In the genomic region with DNA sequence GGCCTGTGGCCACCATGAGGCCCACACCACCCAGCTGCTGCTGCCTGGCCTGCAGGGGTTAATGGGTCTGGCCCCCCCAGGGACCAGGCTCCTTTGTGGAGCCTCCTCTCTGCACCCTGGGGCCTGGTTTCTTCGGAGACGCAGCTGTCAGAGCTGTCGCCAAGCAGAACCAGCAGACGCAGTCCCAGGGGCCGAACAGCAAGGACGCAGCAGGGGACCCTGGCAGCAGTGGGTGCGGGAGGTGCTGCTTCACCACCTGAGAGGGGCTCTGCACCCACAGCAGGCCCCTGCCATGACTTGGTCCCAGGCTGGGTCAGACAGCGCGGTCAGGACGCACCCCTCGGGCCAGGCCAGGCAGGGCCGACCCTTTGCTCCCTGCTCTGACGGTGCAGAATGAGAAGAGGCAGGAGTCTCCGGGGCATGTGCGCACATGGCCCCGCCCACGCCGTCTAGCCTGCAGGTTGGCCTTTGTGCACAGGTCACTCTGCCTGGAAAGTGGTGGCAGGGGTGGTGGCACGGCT, we compare ENCODE assay signal across 3 cellular contexts.
TF ChIP-seq lines count a peak whose summit lies in the region.

No MANE protein-coding gene starts in this region.

TF ChIP-seq in SK-N-SH, 30 proteins besides CTCF, POLR2A, EP300 and RAD21 (continued from another document):
- TF ChIP-seq, protein P1, sequence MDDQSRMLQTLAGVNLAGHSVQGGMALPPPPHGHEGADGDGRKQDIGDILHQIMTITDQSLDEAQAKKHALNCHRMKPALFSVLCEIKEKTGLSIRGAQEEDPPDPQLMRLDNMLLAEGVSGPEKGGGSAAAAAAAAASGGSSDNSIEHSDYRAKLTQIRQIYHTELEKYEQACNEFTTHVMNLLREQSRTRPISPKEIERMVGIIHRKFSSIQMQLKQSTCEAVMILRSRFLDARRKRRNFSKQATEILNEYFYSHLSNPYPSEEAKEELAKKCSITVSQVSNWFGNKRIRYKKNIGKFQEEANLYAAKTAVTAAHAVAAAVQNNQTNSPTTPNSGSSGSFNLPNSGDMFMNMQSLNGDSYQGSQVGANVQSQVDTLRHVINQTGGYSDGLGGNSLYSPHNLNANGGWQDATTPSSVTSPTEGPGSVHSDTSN (IDR thresholded peaks at IDR 0.05): no peak
- TF ChIP-seq, protein P2, sequence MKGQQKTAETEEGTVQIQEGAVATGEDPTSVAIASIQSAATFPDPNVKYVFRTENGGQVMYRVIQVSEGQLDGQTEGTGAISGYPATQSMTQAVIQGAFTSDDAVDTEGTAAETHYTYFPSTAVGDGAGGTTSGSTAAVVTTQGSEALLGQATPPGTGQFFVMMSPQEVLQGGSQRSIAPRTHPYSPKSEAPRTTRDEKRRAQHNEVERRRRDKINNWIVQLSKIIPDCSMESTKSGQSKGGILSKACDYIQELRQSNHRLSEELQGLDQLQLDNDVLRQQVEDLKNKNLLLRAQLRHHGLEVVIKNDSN (IDR thresholded peaks at IDR 0.05; ENCODE audit: borderline replicate concordance, low read depth): no peak
- TF ChIP-seq FOSL2 (IDR thresholded peaks at IDR 0.05; ENCODE audit: borderline replicate concordance, low read depth) (no peak), RXRA (IDR thresholded peaks at IDR 0.05; ENCODE audit: borderline replicate concordance, low read depth) (no peak), MXI1 (IDR thresholded peaks at IDR 0.05; ENCODE audit: low read depth, low read length) (no peak), TAF1 (IDR thresholded peaks at IDR 0.05; ENCODE audit: borderline replicate concordance, low read depth, low read length) (no peak), SMC3 (IDR thresholded peaks at IDR 0.05; ENCODE audit: low read depth, low read length) (no peak), SIN3A (IDR thresholded peaks at IDR 0.05; ENCODE audit: borderline replicate concordance, low read depth, low read length) (no peak), FOXJ3 (CRISPR knock-in tag; IDR thresholded peaks at IDR 0.05) (no peak), NFIC (IDR thresholded peaks at IDR 0.05; ENCODE audit: borderline replicate concordance) (no peak), RFX5 (IDR thresholded peaks at IDR 0.05; ENCODE audit: low read length) (no peak), TCF12 (IDR thresholded peaks at IDR 0.05) (no peak), ELF1 (IDR thresholded peaks at IDR 0.05) (no peak), JUND (IDR thresholded peaks at IDR 0.05) (no peak), TEAD4 (IDR thresholded peaks at IDR 0.05; ENCODE audit: borderline replicate concordance, insufficient read depth) (no peak)
- TF ChIP-seq, protein P3, sequence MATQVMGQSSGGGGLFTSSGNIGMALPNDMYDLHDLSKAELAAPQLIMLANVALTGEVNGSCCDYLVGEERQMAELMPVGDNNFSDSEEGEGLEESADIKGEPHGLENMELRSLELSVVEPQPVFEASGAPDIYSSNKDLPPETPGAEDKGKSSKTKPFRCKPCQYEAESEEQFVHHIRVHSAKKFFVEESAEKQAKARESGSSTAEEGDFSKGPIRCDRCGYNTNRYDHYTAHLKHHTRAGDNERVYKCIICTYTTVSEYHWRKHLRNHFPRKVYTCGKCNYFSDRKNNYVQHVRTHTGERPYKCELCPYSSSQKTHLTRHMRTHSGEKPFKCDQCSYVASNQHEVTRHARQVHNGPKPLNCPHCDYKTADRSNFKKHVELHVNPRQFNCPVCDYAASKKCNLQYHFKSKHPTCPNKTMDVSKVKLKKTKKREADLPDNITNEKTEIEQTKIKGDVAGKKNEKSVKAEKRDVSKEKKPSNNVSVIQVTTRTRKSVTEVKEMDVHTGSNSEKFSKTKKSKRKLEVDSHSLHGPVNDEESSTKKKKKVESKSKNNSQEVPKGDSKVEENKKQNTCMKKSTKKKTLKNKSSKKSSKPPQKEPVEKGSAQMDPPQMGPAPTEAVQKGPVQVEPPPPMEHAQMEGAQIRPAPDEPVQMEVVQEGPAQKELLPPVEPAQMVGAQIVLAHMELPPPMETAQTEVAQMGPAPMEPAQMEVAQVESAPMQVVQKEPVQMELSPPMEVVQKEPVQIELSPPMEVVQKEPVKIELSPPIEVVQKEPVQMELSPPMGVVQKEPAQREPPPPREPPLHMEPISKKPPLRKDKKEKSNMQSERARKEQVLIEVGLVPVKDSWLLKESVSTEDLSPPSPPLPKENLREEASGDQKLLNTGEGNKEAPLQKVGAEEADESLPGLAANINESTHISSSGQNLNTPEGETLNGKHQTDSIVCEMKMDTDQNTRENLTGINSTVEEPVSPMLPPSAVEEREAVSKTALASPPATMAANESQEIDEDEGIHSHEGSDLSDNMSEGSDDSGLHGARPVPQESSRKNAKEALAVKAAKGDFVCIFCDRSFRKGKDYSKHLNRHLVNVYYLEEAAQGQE (IDR thresholded peaks at IDR 0.05; ENCODE audit: low read depth, low read length): no peak
TF ChIP-seq in SK-N-SH: peak in this region for 0.

TF ChIP-seq in SK-N-SH treated with all-trans-retinoic acid at 6 μM for 48 hours, 23 proteins besides CTCF, POLR2A, EP300 and RAD21 (continued from another document and continues in another):
- TF ChIP-seq, protein P4, sequence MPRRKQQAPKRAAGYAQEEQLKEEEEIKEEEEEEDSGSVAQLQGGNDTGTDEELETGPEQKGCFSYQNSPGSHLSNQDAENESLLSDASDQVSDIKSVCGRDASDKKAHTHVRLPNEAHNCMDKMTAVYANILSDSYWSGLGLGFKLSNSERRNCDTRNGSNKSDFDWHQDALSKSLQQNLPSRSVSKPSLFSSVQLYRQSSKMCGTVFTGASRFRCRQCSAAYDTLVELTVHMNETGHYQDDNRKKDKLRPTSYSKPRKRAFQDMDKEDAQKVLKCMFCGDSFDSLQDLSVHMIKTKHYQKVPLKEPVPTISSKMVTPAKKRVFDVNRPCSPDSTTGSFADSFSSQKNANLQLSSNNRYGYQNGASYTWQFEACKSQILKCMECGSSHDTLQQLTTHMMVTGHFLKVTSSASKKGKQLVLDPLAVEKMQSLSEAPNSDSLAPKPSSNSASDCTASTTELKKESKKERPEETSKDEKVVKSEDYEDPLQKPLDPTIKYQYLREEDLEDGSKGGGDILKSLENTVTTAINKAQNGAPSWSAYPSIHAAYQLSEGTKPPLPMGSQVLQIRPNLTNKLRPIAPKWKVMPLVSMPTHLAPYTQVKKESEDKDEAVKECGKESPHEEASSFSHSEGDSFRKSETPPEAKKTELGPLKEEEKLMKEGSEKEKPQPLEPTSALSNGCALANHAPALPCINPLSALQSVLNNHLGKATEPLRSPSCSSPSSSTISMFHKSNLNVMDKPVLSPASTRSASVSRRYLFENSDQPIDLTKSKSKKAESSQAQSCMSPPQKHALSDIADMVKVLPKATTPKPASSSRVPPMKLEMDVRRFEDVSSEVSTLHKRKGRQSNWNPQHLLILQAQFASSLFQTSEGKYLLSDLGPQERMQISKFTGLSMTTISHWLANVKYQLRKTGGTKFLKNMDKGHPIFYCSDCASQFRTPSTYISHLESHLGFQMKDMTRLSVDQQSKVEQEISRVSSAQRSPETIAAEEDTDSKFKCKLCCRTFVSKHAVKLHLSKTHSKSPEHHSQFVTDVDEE (CRISPR knock-in tag; IDR thresholded peaks at IDR 0.05): no peak
- TF ChIP-seq ZNF70 (CRISPR knock-in tag; IDR thresholded peaks at IDR 0.05) (no peak), ZC3H10 (CRISPR knock-in tag; IDR thresholded peaks at IDR 0.05) (no peak), ESRRG (CRISPR knock-in tag; IDR thresholded peaks at IDR 0.05) (no peak), GLIS3 (CRISPR knock-in tag; IDR thresholded peaks at IDR 0.05) (no peak), ARNTL (CRISPR knock-in tag; IDR thresholded peaks at IDR 0.05; ENCODE audit: borderline replicate concordance, low read depth) (no peak)
- TF ChIP-seq, protein P5, sequence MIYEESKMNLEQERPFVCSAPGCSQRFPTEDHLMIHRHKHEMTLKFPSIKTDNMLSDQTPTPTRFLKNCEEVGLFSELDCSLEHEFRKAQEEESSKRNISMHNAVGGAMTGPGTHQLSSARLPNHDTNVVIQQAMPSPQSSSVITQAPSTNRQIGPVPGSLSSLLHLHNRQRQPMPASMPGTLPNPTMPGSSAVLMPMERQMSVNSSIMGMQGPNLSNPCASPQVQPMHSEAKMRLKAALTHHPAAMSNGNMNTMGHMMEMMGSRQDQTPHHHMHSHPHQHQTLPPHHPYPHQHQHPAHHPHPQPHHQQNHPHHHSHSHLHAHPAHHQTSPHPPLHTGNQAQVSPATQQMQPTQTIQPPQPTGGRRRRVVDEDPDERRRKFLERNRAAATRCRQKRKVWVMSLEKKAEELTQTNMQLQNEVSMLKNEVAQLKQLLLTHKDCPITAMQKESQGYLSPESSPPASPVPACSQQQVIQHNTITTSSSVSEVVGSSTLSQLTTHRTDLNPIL (CRISPR knock-in tag; IDR thresholded peaks at IDR 0.05; ENCODE audit: low read depth): no peak
- TF ChIP-seq, protein P6, sequence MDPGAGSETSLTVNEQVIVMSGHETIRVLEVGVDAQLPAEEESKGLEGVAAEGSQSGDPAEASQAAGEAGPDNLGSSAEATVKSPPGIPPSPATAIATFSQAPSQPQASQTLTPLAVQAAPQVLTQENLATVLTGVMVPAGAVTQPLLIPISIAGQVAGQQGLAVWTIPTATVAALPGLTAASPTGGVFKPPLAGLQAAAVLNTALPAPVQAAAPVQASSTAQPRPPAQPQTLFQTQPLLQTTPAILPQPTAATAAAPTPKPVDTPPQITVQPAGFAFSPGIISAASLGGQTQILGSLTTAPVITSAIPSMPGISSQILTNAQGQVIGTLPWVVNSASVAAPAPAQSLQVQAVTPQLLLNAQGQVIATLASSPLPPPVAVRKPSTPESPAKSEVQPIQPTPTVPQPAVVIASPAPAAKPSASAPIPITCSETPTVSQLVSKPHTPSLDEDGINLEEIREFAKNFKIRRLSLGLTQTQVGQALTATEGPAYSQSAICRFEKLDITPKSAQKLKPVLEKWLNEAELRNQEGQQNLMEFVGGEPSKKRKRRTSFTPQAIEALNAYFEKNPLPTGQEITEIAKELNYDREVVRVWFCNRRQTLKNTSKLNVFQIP (CRISPR knock-in tag; IDR thresholded peaks at IDR 0.05; ENCODE audit: borderline replicate concordance, low read depth): no peak

TF ChIP-seq in GM23338, 12 proteins besides CTCF, POLR2A, EP300 and RAD21 (continued from another document and continues in another):
- TF ChIP-seq, protein P3 (IDR thresholded peaks at IDR 0.05; ENCODE audit: unreplicated experiment): no peak
- TF ChIP-seq ZNF331 (CRISPR knock-in tag; IDR thresholded peaks at IDR 0.05; ENCODE audit: low read depth) (no peak), JUNB (IDR thresholded peaks at IDR 0.05; ENCODE audit: unreplicated experiment) (no peak), EZH2phosphoT487 (IDR thresholded peaks at IDR 0.05; ENCODE audit: unreplicated experiment) (no peak), NANOG (IDR thresholded peaks at IDR 0.05; ENCODE audit: borderline replicate concordance) (no peak), EZH2 (IDR thresholded peaks at IDR 0.05; ENCODE audit: low read depth, unreplicated experiment) (no peak), STAT1 (IDR thresholded peaks at IDR 0.05; ENCODE audit: unreplicated experiment) (no peak), CREB1 (CRISPR knock-in tag; IDR thresholded peaks at IDR 0.05; ENCODE audit: low read depth) (no peak), ZNF114 (CRISPR knock-in tag; IDR thresholded peaks at IDR 0.05) (no peak)
